In the genomic region with DNA sequence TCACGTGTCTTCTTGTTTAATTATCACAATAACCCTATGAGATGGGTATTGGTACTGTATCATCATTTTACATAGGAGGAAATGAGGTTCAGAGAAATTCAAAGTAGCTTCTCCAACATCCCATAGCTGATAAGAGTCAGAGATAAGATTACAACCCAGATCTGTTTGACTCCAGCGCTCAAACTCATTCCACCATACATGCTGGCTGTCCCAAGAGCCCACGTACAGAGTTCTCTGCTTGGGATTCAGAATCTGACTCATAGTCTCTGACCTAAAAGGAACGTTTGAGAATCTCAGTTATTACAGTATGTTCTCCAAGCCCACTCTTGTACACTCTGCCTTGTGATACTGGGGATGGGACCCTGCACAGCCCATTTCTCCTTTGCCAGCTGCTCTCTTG, we compare ENCODE assay signal across 17 cellular contexts.
DNase-seq lines count a peak whose midpoint lies in the region; ATAC-seq and TF ChIP-seq lines count a peak whose summit lies in the region.
"Had no signal": no experiment of that assay in that cellular context is flagged by ENCODE, and none has a peak within 500 bp of the region (broad histone marks: within the 10 kb centered on the region; RNA-seq: fewer than 3 reads in every experiment).

No MANE protein-coding gene starts in this region.

- TF ChIP-seq CTCF in fibroblast of mammary gland (conservative IDR thresholded peaks at IDR 0.05; ENCODE audit: control insufficient read depth, insufficient read depth, low read depth, low read length) (no peak), neural progenitor cell (IDR thresholded peaks at IDR 0.05) (no peak)

- H3F3A ChIP-seq in GM23248 (ENCODE audit: insufficient read depth) (no peaks in the 10 kb centered on the region), neural progenitor cell (ENCODE audit: low read depth) (no peaks in the 10 kb centered on the region)

- H3K27ac ChIP-seq in GM23248 (no peak overlapping the region), neural progenitor cell (no peak overlapping the region)

- ATAC-seq in HG02870 (IDR thresholded peaks at IDR 0.05; ENCODE audit: unreplicated experiment) (no peak), GM19023 (IDR thresholded peaks at IDR 0.05; ENCODE audit: unreplicated experiment) (no peak)
- ATAC-seq: GM12878 had no signal

- H3K36me3 ChIP-seq in GM23248 (ENCODE audit: low read depth) (no peaks in the 10 kb centered on the region), neural progenitor cell (no peaks in the 10 kb centered on the region)

- H3K4me3 ChIP-seq in GM23248 (no peak overlapping the region), fibroblast of mammary gland (ENCODE audit: control insufficient read depth, low read depth, low read length) (no peak overlapping the region), neural progenitor cell (no peak overlapping the region)
- H3K4me3 ChIP-seq: GM12878 had no signal

- in situ Hi-C loops in GM23248 (cut with MboI) = no loop called here

- no peak overlapping the region for H3K4me3 Mint-ChIP-seq in neural progenitor cell
- H3K4me3 Mint-ChIP-seq: CD4-positive, alpha-beta T cell; CD8-positive, alpha-beta memory T cell had no signal

- H4K20me1 ChIP-seq in GM23248 (ENCODE audit: insufficient read depth) = no peaks in the 10 kb centered on the region
- no peaks in the 10 kb centered on the region for H4K20me1 ChIP-seq in neural progenitor cell (ENCODE audit: low read depth)

- WGBS in GM23248 (ENCODE audit: low coverage in 1 of 2, low lambda C conversion rate in 2 of 2, missing lambda C conversion rate in 2 of 2), 2 experiments = 16 to 18% methylated on average over 4 of the region's 4 CpGs

- no peaks in the 10 kb centered on the region for H3K9me3 Mint-ChIP-seq in neural progenitor cell
- H3K9me3 Mint-ChIP-seq: CD4-positive, alpha-beta T cell; CD8-positive, alpha-beta memory T cell had no signal

- H3K9ac ChIP-seq in GM23248 (no peak overlapping the region), neural progenitor cell (no peak overlapping the region)

- H3K9me3 ChIP-seq in GM23248 (ENCODE audit: low read depth) (no peaks in the 10 kb centered on the region), neural progenitor cell (ENCODE audit: low read depth) (no peaks in the 10 kb centered on the region)

- H3K27ac Mint-ChIP-seq in neural progenitor cell = no peak overlapping the region
- H3K27ac Mint-ChIP-seq: CD14-positive monocyte; CD4-positive, alpha-beta T cell; CD8-positive, alpha-beta memory T cell had no signal

- no peaks in the 10 kb centered on the region for H3K36me3 Mint-ChIP-seq in neural progenitor cell
- H3K36me3 Mint-ChIP-seq: CD14-positive monocyte; CD8-positive, alpha-beta memory T cell had no signal

- H3K4me1 ChIP-seq in GM23248 (ENCODE audit: insufficient read depth) (peaks cover 19% of the 10 kb centered on the region), neural progenitor cell (peaks cover 2% of the 10 kb centered on the region)

- no peaks in the 10 kb centered on the region for H3K4me1 Mint-ChIP-seq in neural progenitor cell
- H3K4me1 Mint-ChIP-seq: CD8-positive, alpha-beta memory T cell had no signal

- DNase-seq in GM23248 = peak; percentile 27
- peak; percentile 12 for DNase-seq in fibroblast of mammary gland (ENCODE audit: low read depth)
- no peak for DNase-seq in neural progenitor cell (ENCODE audit: low spot score)
- no peak for DNase-seq in stimulated activated naive CD4-positive, alpha-beta T cell treated with Interleukin-2 at 50 U/mL for 16 hours (lab: John Stamatoyannopoulos, UW)
- DNase-seq in NCI-H510A (lab: John Stamatoyannopoulos, UW) = no peak
- DNase-seq: CD4-positive, alpha-beta T cell; CD8-positive, alpha-beta memory T cell; DMS 273 treated with DMSO at 0.1 percent for 48 hours; DMS79; EL; GDM1; H7; HCEC 1CT had no signal

- H3K79me2 ChIP-seq in GM23248 (ENCODE audit: insufficient read depth) (no peaks in the 10 kb centered on the region), neural progenitor cell (ENCODE audit: low read depth) (no peaks in the 10 kb centered on the region)

- H3K4me2 ChIP-seq in GM23248 (ENCODE audit: unreplicated experiment) (no peak overlapping the region), neural progenitor cell (no peak overlapping the region)

- H3K27me3 ChIP-seq in GM23248 (replicated peaks; ENCODE audit: insufficient read depth) (no peaks in the 10 kb centered on the region), neural progenitor cell (no peaks in the 10 kb centered on the region)

- H3K27me3 Mint-ChIP-seq in neural progenitor cell (ENCODE audit: insufficient read depth, low read depth) = peaks cover 4% of the 10 kb centered on the region

- H2AFZ ChIP-seq in GM23248 = no peak overlapping the region
- peak overlapping the region; percentile 77 for H2AFZ ChIP-seq in neural progenitor cell (replicated peaks)

- H3K9me2 ChIP-seq in GM23248 (ENCODE audit: insufficient read depth) = no peaks in the 10 kb centered on the region

Comparison
In these comparisons a context has a peak if more than half of its experiments do, and no peak if none do; other contexts are left out.
1. DNase-seq: peak in GM23248 (single experiment) and fibroblast of mammary gland (single experiment); none in neural progenitor cell (single experiment), stimulated activated naive CD4-positive, alpha-beta T cell treated with Interleukin-2 at 50 U/mL for 16 hours (single experiment) and NCI-H510A (single experiment).